1 cellular context compared by ENCODE assay signal in the genomic region with DNA sequence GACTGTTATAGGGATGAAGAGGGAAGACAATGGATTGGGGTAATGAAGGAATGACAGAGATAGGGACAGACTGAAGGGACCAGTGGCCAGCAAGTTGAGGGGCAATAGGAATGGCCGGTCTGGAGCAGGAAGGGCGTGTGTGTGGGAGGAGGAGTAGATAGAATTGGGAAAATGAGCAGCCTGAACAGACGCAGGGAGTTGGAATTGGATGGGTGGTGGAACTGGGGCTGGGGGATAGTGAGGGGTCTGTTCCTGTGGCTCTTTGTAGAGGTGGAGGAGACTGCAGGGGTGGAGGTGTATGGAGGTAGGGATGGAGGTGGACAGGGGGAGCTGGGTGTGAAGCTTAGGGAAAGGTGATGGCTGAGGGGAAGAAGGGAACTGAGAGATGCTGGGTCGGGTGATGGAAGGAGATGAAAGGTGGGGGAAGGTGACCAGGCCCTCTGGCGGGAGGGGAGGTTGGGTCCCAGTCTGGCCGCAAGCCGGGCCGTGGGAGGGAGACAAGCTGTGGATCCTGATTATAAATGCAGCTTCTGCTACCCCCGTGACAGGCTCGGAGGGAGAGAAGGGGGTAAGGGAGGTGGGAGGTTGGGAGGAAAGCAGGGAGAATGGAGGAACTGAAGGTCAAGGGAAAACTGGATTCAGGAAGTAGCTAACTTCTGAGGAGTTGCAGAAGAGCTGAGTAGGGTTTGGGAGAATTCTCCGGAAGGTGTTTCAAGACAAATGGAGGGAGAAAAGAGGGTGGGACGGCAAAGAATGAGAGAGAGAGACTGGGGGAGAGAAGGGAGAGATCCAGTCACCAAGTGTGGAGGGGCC.
TF ChIP-seq lines count a peak whose summit lies in the region.

No MANE protein-coding gene starts in this region.

TF ChIP-seq in HepG2, 621 proteins besides CTCF, POLR2A, EP300 and RAD21 (continued from another document and continues in another):
- no peak for TF ChIP-seq NONO (IDR thresholded peaks at IDR 0.05)
- TF ChIP-seq NONO (CRISPR knock-in tag; conservative IDR thresholded peaks at IDR 0.05): no peak
- no peak for TF ChIP-seq ZFY (CRISPR knock-in tag; IDR thresholded peaks at IDR 0.05)
- TF ChIP-seq ADNP (CRISPR knock-in tag; IDR thresholded peaks at IDR 0.05): no peak
- no peak for TF ChIP-seq RXRB (CRISPR knock-in tag; IDR thresholded peaks at IDR 0.05; ENCODE audit: borderline replicate concordance)
- no peak for TF ChIP-seq JUND (CRISPR knock-in tag; IDR thresholded peaks at IDR 0.05)
- no peak for TF ChIP-seq AKNA (CRISPR knock-in tag; IDR thresholded peaks at IDR 0.05; ENCODE audit: borderline replicate concordance)
- TF ChIP-seq ZFP36 (IDR thresholded peaks at IDR 0.05; ENCODE audit: borderline replicate concordance, low read depth, low read length, partially characterized antibody): no peak
- TF ChIP-seq, protein P1, sequence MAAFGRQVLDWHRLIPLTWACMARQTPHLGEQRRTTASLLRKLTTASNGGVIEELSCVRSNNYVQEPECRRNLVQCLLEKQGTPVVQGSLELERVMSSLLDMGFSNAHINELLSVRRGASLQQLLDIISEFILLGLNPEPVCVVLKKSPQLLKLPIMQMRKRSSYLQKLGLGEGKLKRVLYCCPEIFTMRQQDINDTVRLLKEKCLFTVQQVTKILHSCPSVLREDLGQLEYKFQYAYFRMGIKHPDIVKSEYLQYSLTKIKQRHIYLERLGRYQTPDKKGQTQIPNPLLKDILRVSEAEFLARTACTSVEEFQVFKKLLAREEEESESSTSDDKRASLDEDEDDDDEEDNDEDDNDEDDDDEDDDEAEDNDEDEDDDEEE (CRISPR knock-in tag; IDR thresholded peaks at IDR 0.05): peak; percentile 25; the same call in 1 of the 2 replicates
- no peak for TF ChIP-seq ARID2 (CRISPR knock-in tag; IDR thresholded peaks at IDR 0.05; ENCODE audit: borderline replicate concordance)
- TF ChIP-seq NR2F2 (IDR thresholded peaks at IDR 0.05; ENCODE audit: borderline replicate concordance, low read depth): no peak
- TF ChIP-seq RBM22 (optimal IDR thresholded peaks at IDR 0.05; ENCODE audit: low read length): no peak
- TF ChIP-seq DNMT1 (CRISPR knock-in tag; IDR thresholded peaks at IDR 0.05): no peak
- no peak for TF ChIP-seq ZNF646 (CRISPR knock-in tag; IDR thresholded peaks at IDR 0.05)
- TF ChIP-seq, protein P2, sequence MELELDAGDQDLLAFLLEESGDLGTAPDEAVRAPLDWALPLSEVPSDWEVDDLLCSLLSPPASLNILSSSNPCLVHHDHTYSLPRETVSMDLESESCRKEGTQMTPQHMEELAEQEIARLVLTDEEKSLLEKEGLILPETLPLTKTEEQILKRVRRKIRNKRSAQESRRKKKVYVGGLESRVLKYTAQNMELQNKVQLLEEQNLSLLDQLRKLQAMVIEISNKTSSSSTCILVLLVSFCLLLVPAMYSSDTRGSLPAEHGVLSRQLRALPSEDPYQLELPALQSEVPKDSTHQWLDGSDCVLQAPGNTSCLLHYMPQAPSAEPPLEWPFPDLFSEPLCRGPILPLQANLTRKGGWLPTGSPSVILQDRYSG (CRISPR knock-in tag; IDR thresholded peaks at IDR 0.05): no peak
- TF ChIP-seq ZNF768 (CRISPR knock-in tag; IDR thresholded peaks at IDR 0.05): no peak
- TF ChIP-seq, protein P3, sequence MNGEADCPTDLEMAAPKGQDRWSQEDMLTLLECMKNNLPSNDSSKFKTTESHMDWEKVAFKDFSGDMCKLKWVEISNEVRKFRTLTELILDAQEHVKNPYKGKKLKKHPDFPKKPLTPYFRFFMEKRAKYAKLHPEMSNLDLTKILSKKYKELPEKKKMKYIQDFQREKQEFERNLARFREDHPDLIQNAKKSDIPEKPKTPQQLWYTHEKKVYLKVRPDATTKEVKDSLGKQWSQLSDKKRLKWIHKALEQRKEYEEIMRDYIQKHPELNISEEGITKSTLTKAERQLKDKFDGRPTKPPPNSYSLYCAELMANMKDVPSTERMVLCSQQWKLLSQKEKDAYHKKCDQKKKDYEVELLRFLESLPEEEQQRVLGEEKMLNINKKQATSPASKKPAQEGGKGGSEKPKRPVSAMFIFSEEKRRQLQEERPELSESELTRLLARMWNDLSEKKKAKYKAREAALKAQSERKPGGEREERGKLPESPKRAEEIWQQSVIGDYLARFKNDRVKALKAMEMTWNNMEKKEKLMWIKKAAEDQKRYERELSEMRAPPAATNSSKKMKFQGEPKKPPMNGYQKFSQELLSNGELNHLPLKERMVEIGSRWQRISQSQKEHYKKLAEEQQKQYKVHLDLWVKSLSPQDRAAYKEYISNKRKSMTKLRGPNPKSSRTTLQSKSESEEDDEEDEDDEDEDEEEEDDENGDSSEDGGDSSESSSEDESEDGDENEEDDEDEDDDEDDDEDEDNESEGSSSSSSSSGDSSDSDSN (CRISPR knock-in tag; IDR thresholded peaks at IDR 0.05): no peak
- no peak for TF ChIP-seq CERS6 (CRISPR knock-in tag; IDR thresholded peaks at IDR 0.05)
- TF ChIP-seq ZNF292 (CRISPR knock-in tag; IDR thresholded peaks at IDR 0.05; ENCODE audit: borderline replicate concordance, low read depth): no peak
- no peak for TF ChIP-seq FOSL2 (CRISPR knock-in tag; IDR thresholded peaks at IDR 0.05)
- no peak for TF ChIP-seq ZNF841 (CRISPR knock-in tag; IDR thresholded peaks at IDR 0.05; ENCODE audit: borderline replicate concordance)
- no peak for TF ChIP-seq ONECUT2 (CRISPR knock-in tag; IDR thresholded peaks at IDR 0.05)
- TF ChIP-seq ATF4 (CRISPR knock-in tag; IDR thresholded peaks at IDR 0.05): no peak
- TF ChIP-seq TAF1 (CRISPR knock-in tag; IDR thresholded peaks at IDR 0.05): no peak
- no peak for TF ChIP-seq SP140L (CRISPR knock-in tag; IDR thresholded peaks at IDR 0.05; ENCODE audit: borderline replicate concordance)
- no peak for TF ChIP-seq SNAI1 (CRISPR knock-in tag; IDR thresholded peaks at IDR 0.05; ENCODE audit: borderline replicate concordance)
- no peak for TF ChIP-seq SATB2 (CRISPR knock-in tag; IDR thresholded peaks at IDR 0.05)
- TF ChIP-seq SAFB2 (CRISPR knock-in tag; IDR thresholded peaks at IDR 0.05; ENCODE audit: borderline replicate concordance, low read depth): peak; percentile 30; the same call in 1 of the 2 replicates
- TF ChIP-seq HINFP (CRISPR knock-in tag; IDR thresholded peaks at IDR 0.05; ENCODE audit: low read depth): no peak
- TF ChIP-seq ZNF749 (CRISPR knock-in tag; IDR thresholded peaks at IDR 0.05; ENCODE audit: borderline replicate concordance): no peak
- TF ChIP-seq ZNF790 (CRISPR knock-in tag; IDR thresholded peaks at IDR 0.05; ENCODE audit: borderline replicate concordance): no peak
- TF ChIP-seq DR1 (CRISPR knock-in tag; IDR thresholded peaks at IDR 0.05): no peak
- TF ChIP-seq ZNF703 (CRISPR knock-in tag; IDR thresholded peaks at IDR 0.05; ENCODE audit: borderline replicate concordance): no peak
- TF ChIP-seq TRIM22 (IDR thresholded peaks at IDR 0.05): no peak
- TF ChIP-seq ATAD3A (CRISPR knock-in tag; IDR thresholded peaks at IDR 0.05): no peak
